In the genomic region with DNA sequence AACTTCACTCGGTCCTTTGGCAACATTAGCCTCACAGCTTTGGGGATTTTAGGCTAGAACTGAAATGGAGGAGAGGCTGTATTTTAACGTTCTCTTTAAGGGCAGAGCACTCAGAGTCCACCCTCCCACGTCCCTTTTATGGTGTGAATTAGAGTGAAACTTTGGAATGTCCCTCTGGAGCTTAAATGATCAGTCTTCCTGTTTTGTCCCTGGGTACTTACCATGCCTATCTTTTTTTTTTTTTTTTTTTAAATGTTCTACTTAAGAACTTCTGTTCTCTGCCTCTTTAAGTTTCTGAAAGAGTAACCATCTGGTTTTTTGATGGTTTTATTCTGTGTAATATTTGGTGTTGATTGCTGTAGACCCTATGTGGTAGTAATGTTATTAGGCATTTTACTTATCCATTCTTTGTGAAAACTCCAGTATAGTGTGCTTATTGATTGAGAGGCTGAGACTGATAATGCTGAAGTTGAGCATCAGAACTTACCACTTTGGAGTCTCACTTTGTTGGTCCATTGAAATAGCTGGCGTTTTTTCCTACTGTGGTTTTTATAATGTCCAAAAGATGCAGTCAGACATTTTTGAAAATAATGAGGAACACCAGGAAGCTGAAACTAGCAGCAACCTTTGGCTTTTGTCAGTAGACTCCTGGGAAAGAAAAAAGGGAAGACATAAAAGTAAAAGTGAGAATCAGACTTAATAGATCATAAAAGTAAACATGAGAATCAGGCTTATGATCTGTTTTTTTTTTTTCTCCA, we compare ENCODE assay signal across 11 cellular contexts. TPM values are rescaled to one million over a fixed set of nuclear protein-coding genes. Genes with fewer than 3 reads are reported as not detected.
DNase-seq lines count a peak whose midpoint lies in the region; ATAC-seq and TF ChIP-seq lines count a peak whose summit lies in the region.
"Had no signal": no experiment of that assay in that cellular context is flagged by ENCODE, and none has a peak within 500 bp of the region (broad histone marks: within the 10 kb centered on the region; RNA-seq: fewer than 3 reads in every experiment).

No MANE protein-coding gene starts in this region.

- BruUV-seq in PC-9 (replicated peaks; lab: Mats Ljungman, UMichigan): no TSS peak

- H3K4me1 ChIP-seq in ACC112 (ENCODE audit: control insufficient read depth, insufficient read depth, low read length, unreplicated experiment): peaks cover 28% of the 10 kb centered on the region
- H3K4me1 ChIP-seq in PC-9 (replicated peaks; ENCODE audit: insufficient read depth): no peaks in the 10 kb centered on the region
- H3K4me1 ChIP-seq: BE2C had no signal

- intact Hi-C loops in PC-9 (cut with micrococcal nuclease; ENCODE audit: unreplicated experiment): no loop called here

- no peaks in the 10 kb centered on the region for H3K27me3 Mint-ChIP-seq in activated naive CD4-positive, alpha-beta T cell treated with anti-CD3 and anti-CD28 coated beads, Interleukin-2, amount 10 ng/mL, durations not matched to agents 7 days and 5 days

- no peak overlapping the region for H3K4me3 Mint-ChIP-seq in activated naive CD4-positive, alpha-beta T cell treated with anti-CD3 and anti-CD28 coated beads, Interleukin-2, amount 10 ng/mL, durations not matched to agents 7 days and 5 days

- peaks cover 14% of the 10 kb centered on the region for H3K36me3 Mint-ChIP-seq in activated naive CD4-positive, alpha-beta T cell treated with anti-CD3 and anti-CD28 coated beads, Interleukin-2, amount 10 ng/mL, durations not matched to agents 7 days and 5 days

- H3K9me3 ChIP-seq in PC-9 (ENCODE audit: insufficient read depth, low read depth): no peaks in the 10 kb centered on the region
- H3K9me3 ChIP-seq: BE2C had no signal

- H3K36me3 ChIP-seq in ACC112 (ENCODE audit: insufficient read depth, low read length): peaks cover 2% of the 10 kb centered on the region; the same call in 1 of the 2 replicates
- no peaks in the 10 kb centered on the region for H3K36me3 ChIP-seq in PC-9 (ENCODE audit: low read depth)

- peak; percentile 75 for ATAC-seq in omental fat pad (ENCODE audit: low FRiP score)
- ATAC-seq: activated CD4-positive, CD25-positive, alpha-beta regulatory T cell treated with anti-CD3 and anti-CD28 coated beads, Interleukin-2, amount 50 U/mL, for 24 hours; K562 had no signal

- H2AFZ ChIP-seq in ACC112 (ENCODE audit: low read length, unreplicated experiment): peak overlapping the region; percentile 87
- H2AFZ ChIP-seq in PC-9: no peak overlapping the region

- peaks cover 5% of the 10 kb centered on the region; the same call in 1 of the 2 replicates for H4K20me1 ChIP-seq in PC-9 (ENCODE audit: insufficient read depth)

- H3K4me1 Mint-ChIP-seq in activated naive CD4-positive, alpha-beta T cell treated with anti-CD3 and anti-CD28 coated beads, Interleukin-2, amount 10 ng/mL, durations not matched to agents 7 days and 5 days: peaks cover 28% of the 10 kb centered on the region

- no peaks in the 10 kb centered on the region; the same call in 1 of the 2 replicates for H3F3A ChIP-seq in PC-9 (ENCODE audit: insufficient read depth, low read depth)

- DNase-seq in PC-9: no peak
- peak; percentile 68 for DNase-seq in fibroblast of the aortic adventitia (ENCODE audit: low read depth)
- DNase-seq in omental fat pad (ENCODE audit: low spot score): no peak
- no peak for DNase-seq in activated naive CD4-positive, alpha-beta T cell treated with anti-CD3 and anti-CD28 coated beads, Interleukin-2, amount 10 ng/mL, durations not matched to agents 7 days and 5 days
- DNase-seq in NCI-H69 (lab: John Stamatoyannopoulos, UW): no peak
- no peak for DNase-seq in C1 segment of cervical spinal cord (lab: John Stamatoyannopoulos, UW)
- DNase-seq in G401 (ENCODE audit: low spot score): no peak
- DNase-seq: BE2C had no signal

- peak overlapping the region; percentile 40 for H3K4me3 ChIP-seq in ACC112 (ENCODE audit: low read depth, low read length)
- H3K4me3 ChIP-seq in PC-9: no peak overlapping the region
- no peak overlapping the region for H3K4me3 ChIP-seq in fibroblast of the aortic adventitia (ENCODE audit: low read depth, low read length)
- H3K4me3 ChIP-seq: K562 had no signal

- POLR2A ChIA-PET in PC-9 (lab: Charles Lee; ENCODE audit: unreplicated experiment): interaction anchor here (0.6 kb wide), 2 partner anchors 12 to 1645 kb away, joined by 3 to 10 read pairs; no protein-coding TSS in a partner anchor

- H3K9me3 Mint-ChIP-seq in activated naive CD4-positive, alpha-beta T cell treated with anti-CD3 and anti-CD28 coated beads, Interleukin-2, amount 10 ng/mL, durations not matched to agents 7 days and 5 days: no peaks in the 10 kb centered on the region

- H3K79me2 ChIP-seq in ACC112 (ENCODE audit: control insufficient read depth, insufficient read depth, low read length, unreplicated experiment) (peaks cover 86% of the 10 kb centered on the region), PC-9 (ENCODE audit: low read depth) (peaks cover 39% of the 10 kb centered on the region)

- no peaks in the 10 kb centered on the region for H3K9me2 ChIP-seq in PC-9 (ENCODE audit: insufficient read depth)

- H3K27ac ChIP-seq in ACC112 (ENCODE audit: low read depth, low read length) (peak overlapping the region; percentile 77), PC-9 (peak overlapping the region; percentile 23; the same call in 1 of the 2 replicates)

- CTCF ChIA-PET in PC-9 (lab: Charles Lee): no interaction called here
- CTCF ChIA-PET in activated naive CD4-positive, alpha-beta T cell treated with anti-CD3 and anti-CD28 coated beads, Interleukin-2, amount 10 ng/mL, durations not matched to agents 7 days and 5 days (lab: Charles Lee): interaction anchor here (0.6 to 1.1 kb wide), 3 partner anchors 12 to 331 kb away, joined by 3 read pairs; no protein-coding TSS in a partner anchor

- no peak overlapping the region for H3K27ac Mint-ChIP-seq in activated naive CD4-positive, alpha-beta T cell treated with anti-CD3 and anti-CD28 coated beads, Interleukin-2, amount 10 ng/mL, durations not matched to agents 7 days and 5 days

- H3K4me2 ChIP-seq in PC-9: no peak overlapping the region

- H3K27me3 ChIP-seq in ACC112 (ENCODE audit: insufficient read depth, low read length) (no peaks in the 10 kb centered on the region), PC-9 (ENCODE audit: insufficient read depth, low read depth) (no peaks in the 10 kb centered on the region)
- H3K27me3 ChIP-seq: BE2C had no signal

- TF ChIP-seq CTCF in PC-9 (conservative IDR thresholded peaks at IDR 0.05): no peak
- no peak for TF ChIP-seq CTCF in fibroblast of the aortic adventitia (IDR thresholded peaks at IDR 0.05; ENCODE audit: insufficient read depth, low read length)
- no peak for TF ChIP-seq CTCF in omental fat pad (IDR thresholded peaks at IDR 0.05)

- in situ Hi-C loops in G401 (cut with HindIII; ENCODE audit: low sequenced_read_pairs): no loop called here

RNA-seq across cellular contexts. Expression of a gene that starts 11.6 kb away (rescaled TPM):
- total RNA-seq in PC-9 (2021) (18.6 and 20.4 TPM in 2 replicates), fibroblast of the aortic adventitia (ENCODE audit: low replicate concordance) (21.6 and 53.6 TPM in 2 replicates), omental fat pad (10 to 100 TPM; 39.6 to 72.9 (median 61.5) TPM)
- total RNA-seq in G401 (2014; rRNA removed; shearing (Covaris generic)): 10.1 and 12.3 TPM in 2 replicates

RNA-seq across cellular contexts. Expression of a gene that starts 58.1 kb away (rescaled TPM):
- 6.5 and 7.1 TPM in 2 replicates for total RNA-seq in PC-9 (2021)
- 0.16 and 13.4 TPM in 2 replicates for total RNA-seq in fibroblast of the aortic adventitia (ENCODE audit: low replicate concordance)
- 100 to 1,000 TPM in 3 of 4 donors, 10 to 100 TPM in 1; 67.7 to 663 (median 270) TPM for total RNA-seq in omental fat pad
- 94.6 and 105 TPM in 2 replicates for total RNA-seq in G401 (2014; rRNA removed; shearing (Covaris generic))
